In genomic region chr16:86496929-86497381, GRCh38 we compare ENCODE assay signal across 15 cellular contexts. TPM values are rescaled to one million over a fixed set of nuclear protein-coding genes. Genes with fewer than 3 reads are reported as not detected.
DNase-seq lines count a peak whose midpoint lies in the region; ATAC-seq and TF ChIP-seq lines count a peak whose summit lies in the region.
"Had no signal": no experiment of that assay in that cellular context is flagged by ENCODE, and none has a peak within 500 bp of the region (broad histone marks: within the 10 kb centered on the region; RNA-seq: fewer than 3 reads in every experiment).

No MANE protein-coding gene starts in this region.

- peaks cover 99% of the 10 kb centered on the region for H3K27me3 Mint-ChIP-seq in GM23338 (ENCODE audit: insufficient read depth, low read depth, poor library complexity)

- H3K27me3 ChIP-seq in GM23338 (ENCODE audit: insufficient read depth) = peaks cover 100% of the 10 kb centered on the region
- H3K27me3 ChIP-seq in SJCRH30 = no peaks in the 10 kb centered on the region
- H3K27me3 ChIP-seq in hepatocyte = peaks cover 100% of the 10 kb centered on the region
- H3K27me3 ChIP-seq in rectal smooth muscle tissue (ENCODE audit: control insufficient read depth, insufficient read depth, low read length) = peaks cover 3% of the 10 kb centered on the region

- in situ Hi-C loops in KBM-7 (cut with MboI; ENCODE audit: low pct_unique_long_range_greater_than_20kb, low sequenced_read_pairs) = no loop called here

- peaks cover 46% of the 10 kb centered on the region for H3K4me1 Mint-ChIP-seq in GM23338

- peaks cover 19% of the 10 kb centered on the region for H3F3A ChIP-seq in GM23338 (replicated peaks; ENCODE audit: low read depth)

- H3K9me3 ChIP-seq in SJCRH30 (replicated peaks) (no peaks in the 10 kb centered on the region), hepatocyte (ENCODE audit: low read depth) (no peaks in the 10 kb centered on the region)

- ATAC-seq in GM23338 (peak; percentile 11), GM21423 (IDR thresholded peaks at IDR 0.05; ENCODE audit: unreplicated experiment) (no peak)

- peak overlapping the region; percentile 68 for H3K9ac ChIP-seq in rectal smooth muscle tissue (ENCODE audit: low read length)

- TF ChIP-seq CTCF in GM23338 (conservative IDR thresholded peaks at IDR 0.05; ENCODE audit: low read depth in 2 of 2) (no peak), hepatocyte (IDR thresholded peaks at IDR 0.05; ENCODE audit: poor library complexity) (no peak)

- H3K27ac ChIP-seq in GM23338 (ENCODE audit: low read depth) (no peak overlapping the region), SJCRH30 (peak overlapping the region; percentile 54; the same call in 1 of the 2 replicates), hepatocyte (peak overlapping the region; percentile 83), rectal smooth muscle tissue (ENCODE audit: low read depth, low read length) (peak overlapping the region; percentile 99)
- H3K27ac ChIP-seq: epithelial cell of prostate had no signal

- no peaks in the 10 kb centered on the region for H3K9me2 ChIP-seq in GM23338 (ENCODE audit: insufficient read depth)
- no peaks in the 10 kb centered on the region for H3K9me2 ChIP-seq in hepatocyte (replicated peaks; ENCODE audit: insufficient read depth)

- no peak overlapping the region for H2AFZ ChIP-seq in GM23338
- H2AFZ ChIP-seq in hepatocyte = no peak overlapping the region

- DNase-seq in GM23338 (ENCODE audit: low spot score) (peak; percentile 41), SJCRH30 (no peak), hepatocyte (ENCODE audit: low spot score) (no peak), hippocampal formation (lab: John Stamatoyannopoulos, UW) (no peak), KBM-7 (no peak), NCI-H2029 treated with DMSO at 0.1 percent for 48 hours (lab: John Stamatoyannopoulos, UW) (no peak)
- DNase-seq: activated CD4-positive, alpha-beta memory T cell treated with anti-CD3 and anti-CD28 coated beads for 36 hours; Kasumi-1; NCI-H1436 treated with DMSO at 0.1 percent for 48 hours; SHP77 treated with DMSO at 0.1 percent for 48 hours had no signal

- H4K20me1 ChIP-seq in GM23338 (replicated peaks; ENCODE audit: insufficient read depth) = peaks cover 19% of the 10 kb centered on the region
- peaks cover 2% of the 10 kb centered on the region for H4K20me1 ChIP-seq in hepatocyte (ENCODE audit: insufficient read depth, poor library complexity, severe bottlenecking)

- H3K4me3 ChIP-seq in GM23338 (peak overlapping the region; percentile 47), SJCRH30 (peak overlapping the region; percentile 50), hepatocyte (peak overlapping the region; percentile 23), rectal smooth muscle tissue (ENCODE audit: low read length) (peak overlapping the region; percentile 63)

- 5% methylated on average over 31 of the region's 34 CpGs for WGBS in hepatocyte (ENCODE audit: low lambda C conversion rate, missing lambda C conversion rate)

- H3K36me3 Mint-ChIP-seq in GM23338 (ENCODE audit: low read depth) = no peaks in the 10 kb centered on the region
- H3K36me3 Mint-ChIP-seq: activated CD4-positive, alpha-beta memory T cell treated with anti-CD3 and anti-CD28 coated beads for 36 hours had no signal

- H3K4me2 ChIP-seq in GM23338 (peak overlapping the region; percentile 73), hepatocyte (peak overlapping the region; percentile 89)

- peaks cover 3% of the 10 kb centered on the region; the same call in 2 of the 3 replicates for H3K9me3 Mint-ChIP-seq in GM23338
- H3K9me3 Mint-ChIP-seq: activated CD4-positive, alpha-beta memory T cell treated with anti-CD3 and anti-CD28 coated beads for 36 hours; activated T-helper 2 cell treated with anti-CD3 and anti-CD28 coated beads, Interferon-gamma antibody, Interleukin-2, Interleukin-4, amounts not matched to agents 10 μg/mL and 5 μg/mL and 100 μg/mL, durations not matched to agents 14 hours and 24 hours and 36 hours had no signal

- H3K36me3 ChIP-seq in GM23338 (ENCODE audit: insufficient read depth) (no peaks in the 10 kb centered on the region), SJCRH30 (no peaks in the 10 kb centered on the region), hepatocyte (replicated peaks; ENCODE audit: insufficient read depth, low read depth) (no peaks in the 10 kb centered on the region), rectal smooth muscle tissue (ENCODE audit: control insufficient read depth, insufficient read depth, low read length) (no peaks in the 10 kb centered on the region)

- H3K27ac Mint-ChIP-seq in GM23338 = no peak overlapping the region
- H3K27ac Mint-ChIP-seq: activated CD4-positive, alpha-beta memory T cell treated with anti-CD3 and anti-CD28 coated beads for 36 hours had no signal

- H3K4me3 Mint-ChIP-seq in GM23338 = peak overlapping the region; percentile 55
- H3K4me3 Mint-ChIP-seq: activated CD4-positive, alpha-beta memory T cell treated with anti-CD3 and anti-CD28 coated beads for 36 hours had no signal

- peaks cover 48% of the 10 kb centered on the region for H3K4me1 ChIP-seq in GM23338 (ENCODE audit: insufficient read depth)
- H3K4me1 ChIP-seq in SJCRH30 = peaks cover 33% of the 10 kb centered on the region
- H3K4me1 ChIP-seq in hepatocyte (ENCODE audit: insufficient read depth) = peaks cover 44% of the 10 kb centered on the region
- H3K4me1 ChIP-seq in rectal smooth muscle tissue (ENCODE audit: control insufficient read depth, insufficient read depth, low read length) = peaks cover 26% of the 10 kb centered on the region

- no peaks in the 10 kb centered on the region for H3K79me2 ChIP-seq in GM23338 (replicated peaks; ENCODE audit: insufficient read depth)
- peaks cover 96% of the 10 kb centered on the region for H3K79me2 ChIP-seq in hepatocyte

TF ChIP-seq in GM23338, 12 proteins besides CTCF, POLR2A, EP300 and RAD21:
- TF ChIP-seq NANOG (IDR thresholded peaks at IDR 0.05; ENCODE audit: borderline replicate concordance) = no peak
- TF ChIP-seq, protein P1, sequence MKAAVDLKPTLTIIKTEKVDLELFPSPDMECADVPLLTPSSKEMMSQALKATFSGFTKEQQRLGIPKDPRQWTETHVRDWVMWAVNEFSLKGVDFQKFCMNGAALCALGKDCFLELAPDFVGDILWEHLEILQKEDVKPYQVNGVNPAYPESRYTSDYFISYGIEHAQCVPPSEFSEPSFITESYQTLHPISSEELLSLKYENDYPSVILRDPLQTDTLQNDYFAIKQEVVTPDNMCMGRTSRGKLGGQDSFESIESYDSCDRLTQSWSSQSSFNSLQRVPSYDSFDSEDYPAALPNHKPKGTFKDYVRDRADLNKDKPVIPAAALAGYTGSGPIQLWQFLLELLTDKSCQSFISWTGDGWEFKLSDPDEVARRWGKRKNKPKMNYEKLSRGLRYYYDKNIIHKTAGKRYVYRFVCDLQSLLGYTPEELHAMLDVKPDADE (IDR thresholded peaks at IDR 0.05) = no peak
- TF ChIP-seq STAT1 (IDR thresholded peaks at IDR 0.05; ENCODE audit: unreplicated experiment) = no peak
- peak; percentile 75 for TF ChIP-seq EZH2phosphoT487 (IDR thresholded peaks at IDR 0.05; ENCODE audit: unreplicated experiment)
- TF ChIP-seq EZH2 (IDR thresholded peaks at IDR 0.05; ENCODE audit: low read depth, unreplicated experiment) = peak; percentile 39

RNA-seq across cellular contexts. Expression of gene FOXF1, which starts 13.4 kb away (rescaled TPM):
- total RNA-seq in GM23338 (2014; rRNA removed; shearing (Covaris generic)) = 0.10 TPM in 1 of 2 replicates, not detected in the other
- polyA plus RNA-seq in GM23338 (2016; fragmentation: Nextera tagmentation; extraction: Ambion mirVana) (0.15 TPM in 1 of 2 replicates, not detected in the other), hepatocyte (30.0 and 37.4 TPM in 2 replicates)
- 24.6 and 24.9 TPM in 2 replicates for total RNA-seq in SJCRH30 (2014; rRNA removed; shearing (Covaris generic))
- 23.7 and 26.8 TPM in 2 replicates for total RNA-seq in hepatocyte
- total RNA-seq: activated CD4-positive, alpha-beta memory T cell treated with anti-CD3 and anti-CD28 coated beads for 36 hours; activated T-helper 2 cell treated with anti-CD3 and anti-CD28 coated beads, Interferon-gamma antibody, Interleukin-2, Interleukin-4, amounts not matched to agents 10 μg/mL and 5 μg/mL and 100 μg/mL, durations not matched to agents 14 hours and 24 hours and 36 hours; myocyte had no signal

RNA-seq across cellular contexts. Expression of gene MTHFSD, which starts 58.1 kb away (rescaled TPM):
- total RNA-seq in GM23338 (2014; rRNA removed; shearing (Covaris generic)) = 8.1 and 12.6 TPM in 2 replicates
- 7.2 and 9.7 TPM in 2 replicates for polyA plus RNA-seq in GM23338 (2016; fragmentation: Nextera tagmentation; extraction: Ambion mirVana)
- total RNA-seq in SJCRH30 (2014; rRNA removed; shearing (Covaris generic)) = 5.9 and 7.2 TPM in 2 replicates
- total RNA-seq in hepatocyte = 8.1 and 21.5 TPM in 2 replicates
- polyA plus RNA-seq in hepatocyte = 11.5 and 15.3 TPM in 2 replicates

Comparison
In these comparisons a context has a peak if more than half of its experiments do, and no peak if none do; other contexts are left out.
1. RNA of gene FOXF1, which starts 13.4 kb away (total RNA-seq): 23.7 to 26.8 TPM in hepatocyte and 24.6 to 24.9 TPM in SJCRH30; 0.10 TPM in GM23338; every median in the first group is over 10 times any median in the second.
2. Peak in every context shown above with its lines, with median percentiles within 50 percentile points of each other: H3K4me3 ChIP-seq.